Comparison of ENCODE assay signal across 19 cellular contexts in the genomic region with DNA sequence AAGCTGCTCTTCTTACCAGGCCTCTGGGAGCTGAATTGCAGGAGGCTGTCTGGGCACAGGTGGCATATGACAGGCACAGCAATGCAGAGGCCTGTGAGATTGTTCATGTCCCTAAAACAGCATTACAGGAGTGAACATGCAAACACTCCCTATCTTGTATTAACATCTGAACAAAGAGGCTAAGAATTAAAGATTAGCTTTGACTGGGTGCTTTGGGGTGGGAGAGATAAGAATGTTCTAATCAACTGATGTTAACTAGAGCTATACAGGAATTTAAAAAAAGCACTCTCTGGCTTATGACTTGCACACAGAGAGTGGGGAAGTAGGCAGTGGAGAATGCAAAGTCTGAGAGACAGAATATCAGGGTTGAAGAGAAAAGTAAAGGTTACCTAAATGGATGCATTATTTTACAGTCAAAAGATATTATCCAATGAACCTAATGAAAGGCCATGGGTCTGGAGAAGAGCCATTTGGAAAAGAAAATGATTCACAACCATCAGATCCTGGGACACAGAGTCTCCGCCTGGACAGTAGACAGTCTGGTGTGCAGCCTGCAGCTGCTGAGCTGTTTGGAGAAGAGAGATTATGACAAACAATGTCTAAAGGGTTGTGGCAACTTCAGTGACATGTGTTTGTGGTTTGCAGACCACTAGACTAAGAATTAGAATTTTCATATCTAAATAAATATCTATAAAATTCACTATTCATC. TPM values are rescaled to one million over a fixed set of nuclear protein-coding genes. Genes with fewer than 3 reads are reported as not detected.
A peak's percentile ranks its signal among the peaks of the same experiment; 100 is the strongest.
DNase-seq lines count a peak whose midpoint lies in the region; ATAC-seq and TF ChIP-seq lines count a peak whose summit lies in the region.
"Had no signal": no experiment of that assay in that cellular context is flagged by ENCODE, and none has a peak within 500 bp of the region (broad histone marks: within the 10 kb centered on the region; RNA-seq: fewer than 3 reads in every experiment).

No MANE protein-coding gene starts in this region.

- no peaks in the 10 kb centered on the region for H3K79me2 ChIP-seq in smooth muscle cell (ENCODE audit: low read depth)

- WGBS in smooth muscle cell (ENCODE audit: low lambda C conversion rate) = 6% methylated on average over 1 of the region's 1 CpG

- H3K27ac ChIP-seq in HEK293 (ENCODE audit: extremely low read depth, low read depth, low read length) (peak overlapping the region; percentile 59; the same call in 1 of the 2 replicates), smooth muscle cell (ENCODE audit: low read depth) (peak overlapping the region; percentile 98)

- no peak overlapping the region for H3K4me3 Mint-ChIP-seq in brain
- no peak overlapping the region for H3K4me3 Mint-ChIP-seq in activated CD4-positive, alpha-beta memory T cell treated with anti-CD3 and anti-CD28 coated beads for 36 hours
- H3K4me3 Mint-ChIP-seq in T-helper 17 cell = no peak overlapping the region

- H3K4me2 ChIP-seq in smooth muscle cell = peak overlapping the region; percentile 75

- POLR2A ChIA-PET in HEK293 (lab: Yijun Ruan, JAX) = interaction anchor here (1.0 to 1.1 kb wide), 2 partner anchors 10 to 399 kb away, joined by 3 read pairs; no protein-coding TSS in a partner anchor
- POLR2A ChIA-PET in activated CD4-positive, alpha-beta memory T cell treated with anti-CD3 and anti-CD28 coated beads for 36 hours (lab: Charles Lee) = no interaction called here

- H3K4me1 ChIP-seq in HEK293 (ENCODE audit: control insufficient read depth, insufficient read depth, low read length) (0 out of 2 replicates have a peak, but pooled peaks cover 3% of the 10 kb centered on the region), mucosa of descending colon (ENCODE audit: low read depth) (peaks cover 9% of the 10 kb centered on the region), smooth muscle cell (ENCODE audit: low read depth) (peaks cover 8% of the 10 kb centered on the region)

- H3K9me3 ChIP-seq in HEK293 (ENCODE audit: control insufficient read depth, insufficient read depth, low read depth, low read length) = no peaks in the 10 kb centered on the region
- H3K9me3 ChIP-seq in mucosa of descending colon = no peaks in the 10 kb centered on the region
- H3K9me3 ChIP-seq in smooth muscle cell (replicated peaks; ENCODE audit: low read depth) = no peaks in the 10 kb centered on the region
- no peaks in the 10 kb centered on the region for H3K9me3 ChIP-seq in T-helper 17 cell (ENCODE audit: control insufficient read depth, low read length, poor library complexity, severe bottlenecking)

- no peaks in the 10 kb centered on the region for H4K20me1 ChIP-seq in smooth muscle cell (ENCODE audit: low read depth)

- H3F3A ChIP-seq in smooth muscle cell (ENCODE audit: low read depth) = peaks cover 10% of the 10 kb centered on the region

- H3K4me3 ChIP-seq in HEK293 (ENCODE audit: low read depth, low read length) = no peak overlapping the region
- no peak overlapping the region for H3K4me3 ChIP-seq in mucosa of descending colon
- peak overlapping the region; percentile 14 for H3K4me3 ChIP-seq in smooth muscle cell
- H3K4me3 ChIP-seq: GM12878 had no signal

- H3K27me3 Mint-ChIP-seq in brain (peaks cover under 1% of the 10 kb centered on the region), T-helper 17 cell (peaks cover 21% of the 10 kb centered on the region)
- H3K27me3 Mint-ChIP-seq in activated CD4-positive, alpha-beta memory T cell treated with anti-CD3 and anti-CD28 coated beads for 36 hours = peaks cover 4% of the 10 kb centered on the region

- H3K4me1 Mint-ChIP-seq in brain (peaks cover 18% of the 10 kb centered on the region), T-helper 17 cell (no peaks in the 10 kb centered on the region)
- H3K4me1 Mint-ChIP-seq in activated CD4-positive, alpha-beta memory T cell treated with anti-CD3 and anti-CD28 coated beads for 36 hours (ENCODE audit: low read depth) = no peaks in the 10 kb centered on the region

- H3K36me3 ChIP-seq in HEK293 (ENCODE audit: control insufficient read depth in 2 of 2, insufficient read depth in 1 of 2, low read length in 2 of 2) (no peaks in the 10 kb centered on the region), mucosa of descending colon (ENCODE audit: low read depth) (no peaks in the 10 kb centered on the region), smooth muscle cell (ENCODE audit: low read depth) (no peaks in the 10 kb centered on the region)

- H3K27ac Mint-ChIP-seq in brain (peak overlapping the region in 3 of 5 experiments; percentile 13 to 68 (median 40)), T-helper 17 cell (no peak overlapping the region)
- no peak overlapping the region for H3K27ac Mint-ChIP-seq in activated CD4-positive, alpha-beta memory T cell treated with anti-CD3 and anti-CD28 coated beads for 36 hours

- H3K9ac ChIP-seq in smooth muscle cell (ENCODE audit: low read depth) = peak overlapping the region; percentile 95

- H3K9me3 Mint-ChIP-seq in brain = peaks cover 0 to 2% (median 0%) of the 10 kb centered on the region in 5 experiments
- no peaks in the 10 kb centered on the region for H3K9me3 Mint-ChIP-seq in activated CD4-positive, alpha-beta memory T cell treated with anti-CD3 and anti-CD28 coated beads for 36 hours

- DNase-seq in mucosa of descending colon = no peak
- DNase-seq in smooth muscle cell (lab: John Stamatoyannopoulos, UW; ENCODE audit: unreplicated experiment) = no peak
- DNase-seq in activated CD4-positive, alpha-beta memory T cell treated with anti-CD3 and anti-CD28 coated beads for 36 hours = no peak
- no peak for DNase-seq in T-helper 17 cell
- no peak for DNase-seq in NCI-H2107 treated with DMSO at 0.1 percent for 48 hours (lab: John Stamatoyannopoulos, UW; ENCODE audit: unreplicated experiment)
- DNase-seq: activated CD8-positive, alpha-beta memory T cell treated with anti-CD3 and anti-CD28 coated beads for 24 hours; activated naive CD4-positive, alpha-beta T cell; C1 segment of cervical spinal cord; head of caudate nucleus; NCI-H2029; NCI-H82; occipital lobe; SHP77; stimulated activated CD4-positive, alpha-beta T cell treated with anti-CD3 and anti-CD28 coated beads, Interleukin-1b, Interleukin-23, amount 100 ng/mL, for 48 hours had no signal

- peak; percentile 54 for ATAC-seq in mucosa of descending colon
- ATAC-seq in T-helper 17 cell = no peak
- ATAC-seq in GM18867 (IDR thresholded peaks at IDR 0.05; ENCODE audit: unreplicated experiment) = no peak
- ATAC-seq: GM12878 had no signal

- intact Hi-C loops in mucosa of descending colon (cut with DNase I, micrococcal nuclease) = no loop called here
- intact Hi-C loops in activated CD4-positive, alpha-beta memory T cell treated with anti-CD3 and anti-CD28 coated beads for 36 hours (cut with micrococcal nuclease) = no loop called here

- H3K27me3 ChIP-seq in smooth muscle cell (ENCODE audit: low read depth) = no peaks in the 10 kb centered on the region

- TF ChIP-seq CTCF in HEK293 (tag by site-specific recombination; IDR thresholded peaks at IDR 0.05) (no peak), brain (conservative IDR thresholded peaks at IDR 0.05) (no peak), mucosa of descending colon (IDR thresholded peaks at IDR 0.05) (no peak), smooth muscle cell (IDR thresholded peaks at IDR 0.05; ENCODE audit: borderline replicate concordance, insufficient read depth, poor library complexity, severe bottlenecking) (no peak)

- CTCF ChIA-PET in HEK293 (lab: Yijun Ruan, JAX) = interaction anchor here (0.8 to 1.5 kb wide), 3 partner anchors 26 to 106 kb away, joined by 3 to 6 read pairs (median 4); no protein-coding TSS in a partner anchor
- CTCF ChIA-PET in activated CD4-positive, alpha-beta memory T cell treated with anti-CD3 and anti-CD28 coated beads for 36 hours (lab: Charles Lee) = interaction anchor here (1.4 kb wide), 1 partner anchor 106 kb away, joined by 3 read pairs; no protein-coding TSS in a partner anchor

- no peaks in the 10 kb centered on the region for H3K36me3 Mint-ChIP-seq in brain
- no peaks in the 10 kb centered on the region for H3K36me3 Mint-ChIP-seq in activated CD4-positive, alpha-beta memory T cell treated with anti-CD3 and anti-CD28 coated beads for 36 hours
- H3K36me3 Mint-ChIP-seq in T-helper 17 cell (ENCODE audit: low read depth) = no peaks in the 10 kb centered on the region

- no peak overlapping the region for H2AFZ ChIP-seq in smooth muscle cell (ENCODE audit: low read depth)

TF ChIP-seq in HEK293, 187 proteins besides CTCF, POLR2A, EP300 and RAD21:
- TF ChIP-seq ZNF157 (tag by site-specific recombination; IDR thresholded peaks at IDR 0.05) (no peak), ZNF423 (tag by site-specific recombination; IDR thresholded peaks at IDR 0.05) (no peak), ZNF140 (tag by site-specific recombination; IDR thresholded peaks at IDR 0.05) (peak; percentile 32; the same call in 1 of the 2 replicates), ZNF155 (tag by site-specific recombination; IDR thresholded peaks at IDR 0.05) (no peak)

RNA-seq across cellular contexts. Expression of gene DPT, which starts 20.2 kb away (rescaled TPM):
- polyA plus RNA-seq in brain (ENCODE audit: insufficient read depth, low read depth, low replicate concordance) = not detected
- total RNA-seq in mucosa of descending colon = 100 to 1,000 TPM in 1 of 3 donors, 10 to 100 TPM in 1, 1 to 10 TPM in 1; 4.8 to 277 (median 16.9) TPM
- total RNA-seq in smooth muscle cell = 3.1 and 7.7 TPM in 2 replicates
- polyA plus RNA-seq in smooth muscle cell = 13.1 and 13.4 TPM in 2 replicates
- total RNA-seq in activated CD4-positive, alpha-beta memory T cell treated with anti-CD3 and anti-CD28 coated beads for 36 hours = not detected
- total RNA-seq in T-helper 17 cell = not detected
- total RNA-seq: bronchial epithelial cell, occipital lobe had no signal

Comparison
In these comparisons a context has a peak if more than half of its experiments do, and no peak if none do; other contexts are left out.
1. H3K27ac Mint-ChIP-seq: peak in brain (3 of 5); none in activated CD4-positive, alpha-beta memory T cell treated with anti-CD3 and anti-CD28 coated beads for 36 hours (single experiment) and T-helper 17 cell (single experiment).